Comparison of ENCODE assay signal across 18 cellular contexts in genomic region chr14:93029417-93029816, GRCh38.
"Had no signal": no experiment of that assay in that cellular context is flagged by ENCODE, and none has a peak within 500 bp of the region (broad histone marks: within the 10 kb centered on the region; RNA-seq: fewer than 3 reads in every experiment).

No MANE protein-coding gene starts in this region.

- H3K9me3 Mint-ChIP-seq: activated naive CD4-positive, alpha-beta T cell treated with anti-CD3 and anti-CD28 coated beads, Interleukin-2, amount 50 U/mL, for 24 hours; effector memory CD8-positive, alpha-beta T cell; stimulated activated naive CD8-positive, alpha-beta T cell treated with anti-CD3 and anti-CD28 coated beads, Interleukin-15, Interleukin-2, amounts not matched to agents 100 ng/mL and 50 ng/mL, for 24 hours had no signal

- H3K4me3 ChIP-seq: left lung, testis, upper lobe of right lung had no signal

- H3K9me3 ChIP-seq: left lung, testis, upper lobe of right lung had no signal

- H3K4me3 Mint-ChIP-seq: activated naive CD4-positive, alpha-beta T cell treated with anti-CD3 and anti-CD28 coated beads, Interleukin-2, amount 50 U/mL, for 24 hours; effector memory CD8-positive, alpha-beta T cell; stimulated activated naive CD8-positive, alpha-beta T cell treated with anti-CD3 and anti-CD28 coated beads, Interleukin-15, Interleukin-2, amounts not matched to agents 100 ng/mL and 50 ng/mL, for 24 hours had no signal

- ATAC-seq: effector memory CD8-positive, alpha-beta T cell; left lung; upper lobe of right lung had no signal

- H3K27me3 ChIP-seq: left lung, testis, upper lobe of right lung had no signal

- H3K27ac Mint-ChIP-seq: activated naive CD4-positive, alpha-beta T cell treated with anti-CD3 and anti-CD28 coated beads, Interleukin-2, amount 50 U/mL, for 24 hours; effector memory CD8-positive, alpha-beta T cell; stimulated activated naive CD8-positive, alpha-beta T cell treated with anti-CD3 and anti-CD28 coated beads, Interleukin-15, Interleukin-2, amounts not matched to agents 100 ng/mL and 50 ng/mL, for 24 hours had no signal

- H3K27me3 Mint-ChIP-seq: activated naive CD4-positive, alpha-beta T cell treated with anti-CD3 and anti-CD28 coated beads, Interleukin-2, amount 50 U/mL, for 24 hours; effector memory CD8-positive, alpha-beta T cell; stimulated activated naive CD8-positive, alpha-beta T cell treated with anti-CD3 and anti-CD28 coated beads, Interleukin-15, Interleukin-2, amounts not matched to agents 100 ng/mL and 50 ng/mL, for 24 hours had no signal

- H3K27ac ChIP-seq: left lung, testis, upper lobe of right lung, WERI-Rb-1 had no signal

- DNase-seq: activated CD4-positive, alpha-beta T cell treated with anti-CD3 and anti-CD28 coated beads for 1 hour; activated CD8-positive, alpha-beta memory T cell treated with anti-CD3 and anti-CD28 coated beads for 24 hours; activated CD8-positive, alpha-beta memory T cell treated with anti-CD3 and anti-CD28 coated beads, Interleukin-2, amount 50 U/mL, for 48 hours; activated effector memory CD4-positive, alpha-beta T cell treated with anti-CD3 and anti-CD28 coated beads, Interleukin-2, amount 50 U/mL, for 16 hours; activated T-cell treated with anti-CD3 and anti-CD28 coated beads, Interleukin-2, amount 50 U/mL, for 48 hours; dermis blood vessel endothelial cell; effector memory CD8-positive, alpha-beta T cell; foreskin fibroblast; left lung; mammary epithelial cell; midbrain; stimulated activated CD4-positive, alpha-beta T cell treated with anti-CD3 and anti-CD28 coated beads, Interleukin-2, amount 100 ng/mL, for 24 hours; T-helper 2 cell; testis; upper lobe of right lung; WERI-Rb-1 had no signal

- H3K36me3 ChIP-seq: left lung, upper lobe of right lung, WERI-Rb-1 had no signal

- H3K36me3 Mint-ChIP-seq: activated naive CD4-positive, alpha-beta T cell treated with anti-CD3 and anti-CD28 coated beads, Interleukin-2, amount 50 U/mL, for 24 hours had no signal
